Comparison of ENCODE assay signal across 26 cellular contexts in the genomic region with DNA sequence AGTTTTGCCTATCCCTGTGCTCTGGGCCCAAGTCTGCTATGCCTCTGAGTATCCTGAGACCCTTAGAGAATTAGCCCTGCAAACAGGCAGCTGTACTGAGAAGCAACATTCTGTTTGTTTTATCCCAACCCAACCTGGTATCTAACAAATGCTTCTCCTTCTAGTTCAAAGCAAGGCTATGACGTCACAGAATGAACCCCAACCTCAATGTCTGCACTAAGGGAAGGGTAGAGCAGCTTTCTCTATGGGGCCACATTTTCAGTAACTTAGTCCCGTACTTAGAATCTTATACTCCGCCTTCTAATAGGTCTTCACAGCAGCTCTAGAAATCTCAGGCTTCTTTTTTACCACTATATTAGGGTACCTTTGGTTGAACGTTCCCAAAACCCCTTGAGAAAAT.
"Had no signal": no experiment of that assay in that cellular context is flagged by ENCODE, and none has a peak within 500 bp of the region (broad histone marks: within the 10 kb centered on the region; RNA-seq: fewer than 3 reads in every experiment).

No MANE protein-coding gene starts in this region.

- H3K9me3 ChIP-seq: ascending aorta, colonic mucosa, gastroesophageal sphincter, heart left ventricle, psoas muscle, stomach, suprapubic skin, tibial artery, upper lobe of right lung had no signal

- H3K27me3 ChIP-seq: ascending aorta, cardiac muscle cell, colonic mucosa, gastroesophageal sphincter, heart left ventricle, stomach, suprapubic skin, tibial artery, upper lobe of right lung had no signal

- ATAC-seq: gastroesophageal sphincter; heart left ventricle; natural killer cell; psoas muscle; stimulated activated naive B cell treated with anti-CD40 and anti-IgM and Interleukin-4, amounts not matched to agents 10 μg/mL and 1 μg/mL and 100 μg/mL, for 72 hours; upper lobe of right lung had no signal

- H3K27ac ChIP-seq: ascending aorta, cardiac muscle cell, colonic mucosa, gastroesophageal sphincter, heart left ventricle, psoas muscle, tibial artery, upper lobe of right lung had no signal

- DNase-seq: activated CD4-positive, alpha-beta T cell treated with anti-CD3 and anti-CD28 coated beads for 4 hours; activated CD4-positive, alpha-beta T cell treated with anti-CD3 and anti-CD28 coated beads, Interleukin-2, amount 50 U/mL, for 4 hours; activated effector memory CD4-positive, alpha-beta T cell treated with anti-CD3 and anti-CD28 coated beads, Interleukin-2, amount 50 U/mL, for 16 hours; activated naive CD4-positive, alpha-beta T cell treated with anti-CD3 and anti-CD28 coated beads, Interleukin-2, amount 10 ng/mL, durations not matched to agents 7 days and 5 days; activated naive CD8-positive, alpha-beta T cell treated with anti-CD3 and anti-CD28 coated beads, Interleukin-2, amount 10 ng/mL, durations not matched to agents 7 days and 5 days; activated T-cell treated with anti-CD3 and anti-CD28 coated beads, Interleukin-2, amount 50 U/mL, for 1 hour; cerebellar nuclear complex; colonic mucosa; effector CD8-positive, alpha-beta T cell; erythroblast; heart left ventricle; hypothalamus; immature natural killer cell; natural killer cell; psoas muscle; stimulated activated CD4-positive, alpha-beta T cell treated with anti-CD3 and anti-CD28 coated beads, Interleukin-15, amount 100 ng/mL, for 24 hours; stimulated activated CD4-positive, alpha-beta T cell treated with anti-CD3 and anti-CD28 coated beads, Interleukin-2, amount 100 ng/mL, for 24 hours; stimulated activated naive B cell treated with anti-CD40 and anti-IgM and Interleukin-4, amounts not matched to agents 10 μg/mL and 1 μg/mL and 100 μg/mL, for 72 hours; stomach; T-helper 1 cell; tibial artery; upper lobe of right lung had no signal

- H3K36me3 ChIP-seq: ascending aorta, cardiac muscle cell, colonic mucosa, gastroesophageal sphincter, heart left ventricle, stomach, suprapubic skin, tibial artery, upper lobe of right lung had no signal

- H3K4me1 ChIP-seq: ascending aorta, colonic mucosa, psoas muscle had no signal

- H3K4me3 ChIP-seq: ascending aorta, cardiac muscle cell, colonic mucosa, gastroesophageal sphincter, heart left ventricle, psoas muscle, stomach, suprapubic skin, tibial artery, upper lobe of right lung had no signal
